ENCODE assay signal across 16 cellular contexts in the genomic region with DNA sequence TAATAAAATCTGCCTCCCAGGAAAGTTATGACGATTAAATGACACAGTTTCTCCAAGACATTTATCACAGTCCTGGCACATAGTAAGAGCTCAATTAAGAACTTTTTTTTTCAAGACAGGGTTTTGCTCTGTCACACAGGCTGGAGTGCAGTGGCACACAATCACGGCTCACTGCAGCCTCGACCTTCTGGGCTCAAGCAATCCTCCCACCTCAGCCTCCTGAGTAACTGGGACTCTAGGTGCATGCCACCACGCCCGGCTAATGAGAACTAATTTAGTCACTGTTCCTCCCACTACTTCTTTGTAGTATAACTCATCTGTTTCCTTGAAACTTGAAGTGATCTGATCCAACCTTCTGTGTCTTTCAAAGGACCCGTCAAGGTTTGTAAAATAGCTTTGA. TPM values are rescaled to one million over a fixed set of nuclear protein-coding genes. Genes with fewer than 3 reads are reported as not detected.
DNase-seq lines count a peak whose midpoint lies in the region; ATAC-seq and TF ChIP-seq lines count a peak whose summit lies in the region.
"Had no signal": no experiment of that assay in that cellular context is flagged by ENCODE, and none has a peak within 500 bp of the region (broad histone marks: within the 10 kb centered on the region; RNA-seq: fewer than 3 reads in every experiment).

No MANE protein-coding gene starts in this region.

- H3K14ac ChIP-seq in H9 (ENCODE audit: insufficient read depth, low read length): no peak overlapping the region

- H3K9ac ChIP-seq in H9 (ENCODE audit: extremely low read depth, insufficient read length, low read length): no peak overlapping the region

- H3K9me3 ChIP-seq in H9 (ENCODE audit: control insufficient read depth, low read depth, low read length) (no peaks in the 10 kb centered on the region), spleen (no peaks in the 10 kb centered on the region)
- H3K9me3 ChIP-seq: BE2C had no signal

- no peak overlapping the region for H2BK12ac ChIP-seq in H9 (ENCODE audit: insufficient read length, low read depth, low read length)

- no peak for DNase-seq in activated CD4-positive, CD25-positive, alpha-beta regulatory T cell treated with anti-CD3 and anti-CD28 coated beads, Interleukin-2, amount 50 U/mL, for 72 hours
- DNase-seq in activated T-cell treated with anti-CD3 and anti-CD28 coated beads, Interleukin-2, amount 50 U/mL, for 72 hours: no peak
- DNase-seq in activated T-cell treated with anti-CD3 and anti-CD28 coated beads for 4 hours: no peak
- peak; percentile 1 for DNase-seq in H9
- peak; percentile 9 for DNase-seq in spleen
- no peak for DNase-seq in NCI-H82 treated with DMSO at 0.1 percent for 48 hours (lab: John Stamatoyannopoulos, UW; ENCODE audit: unreplicated experiment)
- no peak for DNase-seq in putamen (ENCODE audit: low spot score)
- DNase-seq: BE2C; CD4-positive, alpha-beta T cell; EL; NCI-H187 treated with DMSO at 0.1 percent for 48 hours; PC-3 had no signal

- H3K79me2 ChIP-seq in H9 (ENCODE audit: insufficient read depth, low read length): no peaks in the 10 kb centered on the region

- no peak overlapping the region for H4K5ac ChIP-seq in H9 (ENCODE audit: insufficient read length, low read depth, low read length)

- H3K27ac ChIP-seq in H9 (ENCODE audit: insufficient read length, low read depth, low read length): no peak overlapping the region
- no peak overlapping the region for H3K27ac ChIP-seq in spleen
- H3K27ac ChIP-seq: 22Rv1 had no signal

- H2BK20ac ChIP-seq in H9 (ENCODE audit: low read depth, low read length, poor library complexity, severe bottlenecking): no peak overlapping the region

- no peak overlapping the region for H2BK5ac ChIP-seq in H9 (ENCODE audit: insufficient read length, low read length)

- ATAC-seq in activated CD4-positive, CD25-positive, alpha-beta regulatory T cell treated with anti-CD3 and anti-CD28 coated beads, Interleukin-2, amount 50 U/mL, for 24 hours: peak; percentile 62 to 77
- ATAC-seq in activated T-cell treated with anti-CD3 and anti-CD28 coated beads, Interleukin-2, amount 50 U/mL, for 72 hours (replicated peaks in 1 of 2): peak; percentile 54 to 60
- ATAC-seq: GM23338, K562, PC-3 had no signal

- WGBS in H9 (ENCODE audit: extremely low coverage, insufficient read length, low lambda C conversion rate): no CpG with 5 or more reads among the region's 6 CpGs
- 71 to 78% (median 76%) methylated on average over 6 of the region's 6 CpGs for WGBS in spleen, 5 donors

- no peak overlapping the region for H3K56ac ChIP-seq in H9 (ENCODE audit: insufficient read length, low read depth, low read length)

- H2AFZ ChIP-seq in H9 (ENCODE audit: low read length): no peak overlapping the region
- H2AFZ ChIP-seq: GM23338 had no signal

- H3K79me1 ChIP-seq in H9 (ENCODE audit: insufficient read depth, low read depth, low read length, poor library complexity, severe bottlenecking): no peaks in the 10 kb centered on the region

- no peak for TF ChIP-seq POLR2A in spleen (IDR thresholded peaks at IDR 0.05)

- intact Hi-C loops in spleen (cut with DNase I; ENCODE audit: low total_unique reads): no loop called here

- TF ChIP-seq CTCF in H9 (conservative IDR thresholded peaks at IDR 0.05) (no peak), spleen (IDR thresholded peaks at IDR 0.05 in 8 of 11, conservative IDR thresholded peaks at IDR 0.05 in 3 of 11) (no peak)

- no peak overlapping the region for H4K91ac ChIP-seq in H9 (ENCODE audit: insufficient read length, low read depth, low read length)

- H3K23me2 ChIP-seq in H9 (ENCODE audit: insufficient read length, low read depth, low read length, poor library complexity, severe bottlenecking): no peaks in the 10 kb centered on the region

- no peak overlapping the region for H3T11ph ChIP-seq in H9 (ENCODE audit: low read length)

- no peak overlapping the region for H2BK120ac ChIP-seq in H9 (ENCODE audit: low read depth, low read length, poor library complexity, severe bottlenecking)

- H2AK5ac ChIP-seq in H9 (ENCODE audit: insufficient read length, low read length): no peak overlapping the region

- H3K27me3 ChIP-seq in H9 (ENCODE audit: insufficient read depth, low read length) (peaks cover 58% of the 10 kb centered on the region), spleen (replicated peaks in 1 of 7) (peaks cover 0 to 87% (median 54%) of the 10 kb centered on the region in 7 donors)
- H3K27me3 ChIP-seq: BE2C had no signal

- peaks cover 2% of the 10 kb centered on the region for H4K20me1 ChIP-seq in H9 (ENCODE audit: control insufficient read depth, insufficient read depth, insufficient read length)

- H3K4me1 Mint-ChIP-seq in activated T-cell treated with anti-CD3 and anti-CD28 coated beads, Interleukin-2, amount 50 U/mL, for 72 hours (ENCODE audit: low read depth): peaks cover 30% of the 10 kb centered on the region
- H3K4me1 Mint-ChIP-seq in H9: peaks cover 43 to 51% of the 10 kb centered on the region in 2 experiments

- no peaks in the 10 kb centered on the region for H3K36me3 ChIP-seq in spleen
- H3K36me3 ChIP-seq: BE2C had no signal

- no peak overlapping the region for H2BK15ac ChIP-seq in H9 (ENCODE audit: low read depth, low read length)

- H3K4me3 ChIP-seq in spleen: no peak overlapping the region
- H3K4me3 ChIP-seq: GM23338, K562 had no signal

- H3K4me1 ChIP-seq in H9 (ENCODE audit: insufficient read depth, low read length) (peaks cover 4% of the 10 kb centered on the region; the same call in 1 of the 2 replicates), spleen (peaks cover 0 to 32% (median 19%) of the 10 kb centered on the region in 6 donors)
- H3K4me1 ChIP-seq: BE2C had no signal

- no peak overlapping the region for H3K27ac Mint-ChIP-seq in activated T-cell treated with anti-CD3 and anti-CD28 coated beads, Interleukin-2, amount 50 U/mL, for 72 hours
- no peak overlapping the region for H3K27ac Mint-ChIP-seq in H9
- H3K27ac Mint-ChIP-seq: CD4-positive, alpha-beta T cell; GM23338 had no signal

- H3K18ac ChIP-seq in H9 (ENCODE audit: insufficient read length, low read depth, low read length): no peak overlapping the region

- H3K36me3 Mint-ChIP-seq in activated T-cell treated with anti-CD3 and anti-CD28 coated beads, Interleukin-2, amount 50 U/mL, for 72 hours (ENCODE audit: insufficient read depth in 2 of 2): no peaks in the 10 kb centered on the region
- H3K36me3 Mint-ChIP-seq in H9 (ENCODE audit: insufficient read depth in 1 of 3, low read depth in 3 of 3): no peaks in the 10 kb centered on the region; a peak in 2 of 7 replicates

- peaks cover 75% of the 10 kb centered on the region for H3K27me3 Mint-ChIP-seq in activated T-cell treated with anti-CD3 and anti-CD28 coated beads, Interleukin-2, amount 50 U/mL, for 72 hours (ENCODE audit: low read depth)
- peaks cover 99% of the 10 kb centered on the region for H3K27me3 Mint-ChIP-seq in H9 (ENCODE audit: low read depth)

- no peak overlapping the region for H3K4ac ChIP-seq in H9 (ENCODE audit: low read depth, low read length)

- H3K4me2 ChIP-seq in H9 (ENCODE audit: insufficient read depth, insufficient read length, low read length): no peak overlapping the region
- H3K4me2 ChIP-seq: GM23338 had no signal

- H3K9me3 Mint-ChIP-seq in activated T-cell treated with anti-CD3 and anti-CD28 coated beads, Interleukin-2, amount 50 U/mL, for 72 hours: no peaks in the 10 kb centered on the region
- peaks cover 0 to 13% of the 10 kb centered on the region in 2 experiments; a peak in 3 of 5 replicates for H3K9me3 Mint-ChIP-seq in H9
- H3K9me3 Mint-ChIP-seq: CD4-positive, alpha-beta T cell had no signal

- H3K23ac ChIP-seq in H9 (ENCODE audit: insufficient read length, low read depth, low read length): no peak overlapping the region

- H4K8ac ChIP-seq in H9 (replicated peaks; ENCODE audit: insufficient read length, low read depth, low read length): no peak overlapping the region

- no peak overlapping the region for H3K4me3 Mint-ChIP-seq in activated T-cell treated with anti-CD3 and anti-CD28 coated beads, Interleukin-2, amount 50 U/mL, for 72 hours
- no peak overlapping the region for H3K4me3 Mint-ChIP-seq in H9
- H3K4me3 Mint-ChIP-seq: CD4-positive, alpha-beta T cell; GM23338 had no signal

RNA-seq across cellular contexts. Expression of a gene that starts 42.2 kb away (rescaled TPM):
- 10 to 100 TPM; 19.4 to 36.8 TPM for total RNA-seq in activated T-cell treated with anti-CD3 and anti-CD28 coated beads, Interleukin-2, amount 50 U/mL, for 72 hours
- total RNA-seq in H9 (2021) (5.6 TPM in 2 replicates), spleen (10 to 100 TPM; 10.6 to 49.4 (median 20.7) TPM)
- 1 to 10 TPM; 6.8 to 9.8 (median 8.8) TPM for polyA plus RNA-seq in spleen

Comparison
In these comparisons a context has a peak if more than half of its experiments do, and no peak if none do; other contexts are left out.
1. DNase-seq: peak in H9 (single experiment) and spleen (single experiment); none in activated CD4-positive, CD25-positive, alpha-beta regulatory T cell treated with anti-CD3 and anti-CD28 coated beads, Interleukin-2, amount 50 U/mL, for 72 hours (single experiment), activated T-cell treated with anti-CD3 and anti-CD28 coated beads, Interleukin-2, amount 50 U/mL, for 72 hours (0 of 2), activated T-cell treated with anti-CD3 and anti-CD28 coated beads for 4 hours (single experiment), NCI-H82 treated with DMSO at 0.1 percent for 48 hours (single experiment) and putamen (single experiment).